Comparison of ENCODE assay signal across 12 cellular contexts in the genomic region with DNA sequence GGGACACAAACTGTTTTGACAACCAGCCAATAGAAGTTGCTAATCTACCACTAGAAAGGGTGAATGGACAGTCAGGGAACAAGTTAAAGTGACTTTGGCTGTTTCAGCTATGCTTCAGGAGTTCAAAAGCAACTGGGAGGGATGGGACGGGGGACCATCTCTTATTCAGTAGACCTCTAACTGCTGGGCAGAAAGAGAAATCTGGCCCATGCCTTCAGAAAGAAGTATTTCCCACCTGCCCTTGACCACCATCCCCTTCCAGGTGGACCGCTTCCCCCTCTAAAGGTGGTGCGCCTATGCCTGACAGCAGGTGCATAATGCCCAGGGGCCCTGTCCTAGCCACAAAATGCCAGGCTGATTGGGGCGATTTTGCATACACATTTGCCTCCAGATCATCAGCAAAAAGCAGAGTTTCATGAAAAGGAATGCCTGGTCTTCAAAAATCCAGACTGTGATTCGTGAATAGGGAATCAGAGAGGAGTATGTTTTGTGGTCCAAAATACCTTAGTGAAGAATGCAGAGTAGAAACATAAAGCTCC. TPM values are rescaled to one million over a fixed set of nuclear protein-coding genes. Genes with fewer than 3 reads are reported as not detected.
A peak's percentile ranks its signal among the peaks of the same experiment; 100 is the strongest.
DNase-seq lines count a peak whose midpoint lies in the region; ATAC-seq and TF ChIP-seq lines count a peak whose summit lies in the region.
"Had no signal": no experiment of that assay in that cellular context is flagged by ENCODE, and none has a peak within 500 bp of the region (broad histone marks: within the 10 kb centered on the region; RNA-seq: fewer than 3 reads in every experiment).

No MANE protein-coding gene starts in this region.

- no peaks in the 10 kb centered on the region for H3K9me3 Mint-ChIP-seq in endodermal cell

- no peak overlapping the region for H3K9ac ChIP-seq in endodermal cell (ENCODE audit: extremely low read depth, low read length, poor library complexity, severe bottlenecking)

- H3K27me3 Mint-ChIP-seq in endodermal cell (ENCODE audit: insufficient read depth), result peaks cover 1% of the 10 kb centered on the region

- H3K79me2 ChIP-seq in DOHH2 (ENCODE audit: control insufficient read depth, low read length), result peaks cover 100% of the 10 kb centered on the region
- H3K79me2 ChIP-seq in OCI-LY7 (ENCODE audit: insufficient read depth, low read depth, low read length), result peaks cover 97% of the 10 kb centered on the region

- H3K36me3 ChIP-seq in DOHH2 (ENCODE audit: control insufficient read depth, low read length) (peaks cover 92% of the 10 kb centered on the region), OCI-LY7 (ENCODE audit: insufficient read depth, low read length) (peaks cover 79% of the 10 kb centered on the region), endodermal cell (ENCODE audit: control insufficient read depth, insufficient read depth, low read length) (peaks cover 47% of the 10 kb centered on the region), sigmoid colon (peaks cover 0 to 16% (median 3%) of the 10 kb centered on the region in 4 donors)
- H3K36me3 ChIP-seq: right lobe of liver had no signal

- peaks cover 22% of the 10 kb centered on the region for H4K20me1 ChIP-seq in DOHH2 (ENCODE audit: control insufficient read depth, insufficient read depth, low read depth, low read length)
- H4K20me1 ChIP-seq in OCI-LY7 (ENCODE audit: insufficient read depth, low read length), result peaks cover 28% of the 10 kb centered on the region

- H3K36me3 Mint-ChIP-seq in endodermal cell (ENCODE audit: low read depth), result peaks cover 44% of the 10 kb centered on the region

- CTCF ChIA-PET in OCI-LY7 (lab: Charles Lee; ENCODE audit: unreplicated experiment), result interaction anchor here (0.6 kb wide), 2 partner anchors 22 to 46 kb away, joined by 3 read pairs; no protein-coding TSS in a partner anchor

- no peaks in the 10 kb centered on the region for H3K9me3 ChIP-seq in DOHH2 (ENCODE audit: control insufficient read depth, insufficient read depth, low read length)
- H3K9me3 ChIP-seq in OCI-LY7 (ENCODE audit: low read length), result no peaks in the 10 kb centered on the region
- H3K9me3 ChIP-seq in endodermal cell (ENCODE audit: control insufficient read depth, low read length), result no peaks in the 10 kb centered on the region
- H3K9me3 ChIP-seq in sigmoid colon, result no peaks in the 10 kb centered on the region
- H3K9me3 ChIP-seq: right lobe of liver, SJCRH30 had no signal

- H3K9me2 ChIP-seq in DOHH2 (replicated peaks; ENCODE audit: control insufficient read depth, low read length) (no peaks in the 10 kb centered on the region), OCI-LY7 (ENCODE audit: insufficient read depth, low read length) (no peaks in the 10 kb centered on the region)

- H3K27ac Mint-ChIP-seq in endodermal cell, result no peak overlapping the region

- H3K4me3 Mint-ChIP-seq in endodermal cell, result no peak overlapping the region

- 94 to 100% methylated on average over 3 to 5 of the region's 5 CpGs for WGBS in endodermal cell (ENCODE audit: insufficient coverage in 1 of 2, insufficient read length in 1 of 2), 2 experiments
- 64 to 88% methylated on average over 5 of the region's 5 CpGs for WGBS in sigmoid colon, 2 donors

- TF ChIP-seq POLR2A in sigmoid colon (IDR thresholded peaks at IDR 0.05), result no peak

- POLR2A ChIA-PET in OCI-LY7 (lab: Charles Lee), result interaction anchor here (0.6 to 1.2 kb wide), 9 partner anchors 24 to 92 kb away, joined by 3 read pairs; no protein-coding TSS in a partner anchor

- H3K4me3 ChIP-seq in DOHH2 (ENCODE audit: low read length) (peak overlapping the region; percentile 96), OCI-LY7 (ENCODE audit: low read depth, low read length, poor library complexity, severe bottlenecking) (peak overlapping the region; percentile 83), endodermal cell (ENCODE audit: low read length) (peak overlapping the region; percentile 30), sigmoid colon (peak overlapping the region; percentile 12 to 94 (median 86))
- H3K4me3 ChIP-seq: right lobe of liver, SJCRH30 had no signal

- H3K4me2 ChIP-seq in DOHH2 (ENCODE audit: low read length), result peak overlapping the region; percentile 94
- peak overlapping the region; percentile 85 for H3K4me2 ChIP-seq in OCI-LY7 (ENCODE audit: low read length)

- intact Hi-C loops in OCI-LY7 (cut with micrococcal nuclease; ENCODE audit: unreplicated experiment), result loop anchor here (1.0 to 10.0 kb wide), 2 partner anchors 22 to 201 kb away; no protein-coding TSS in a partner anchor
- intact Hi-C loops in sigmoid colon (cut with DNase I), result no loop called here

- H3F3A ChIP-seq in DOHH2 (ENCODE audit: control insufficient read depth, insufficient read depth), result peaks cover 10% of the 10 kb centered on the region; the same call in 1 of the 2 replicates

- peaks cover 77% of the 10 kb centered on the region for H3K4me1 ChIP-seq in DOHH2 (ENCODE audit: control insufficient read depth, low read length)
- H3K4me1 ChIP-seq in OCI-LY7 (ENCODE audit: insufficient read depth, low read length, poor library complexity, severe bottlenecking), result peaks cover 80% of the 10 kb centered on the region
- H3K4me1 ChIP-seq in endodermal cell (ENCODE audit: control insufficient read depth, insufficient read depth, low read length), result peaks cover 16% of the 10 kb centered on the region
- peaks cover 0 to 80% (median 68%) of the 10 kb centered on the region in 4 donors for H3K4me1 ChIP-seq in sigmoid colon

- peak overlapping the region; percentile 96 for H3K27ac ChIP-seq in DOHH2 (ENCODE audit: low read depth, low read length)
- peak overlapping the region; percentile 83 for H3K27ac ChIP-seq in OCI-LY7 (ENCODE audit: low read depth, low read length, poor library complexity, severe bottlenecking)
- H3K27ac ChIP-seq in endodermal cell (ENCODE audit: low read depth, low read length), result no peak overlapping the region
- H3K27ac ChIP-seq in sigmoid colon, result peak overlapping the region; percentile 90 to 97 (median 94)
- H3K27ac ChIP-seq: right lobe of liver, SJCRH30 had no signal

- DNase-seq in OCI-LY7 (ENCODE audit: low spot score), result no peak
- DNase-seq in endodermal cell, result no peak
- DNase-seq in sigmoid colon, result no peak
- no peak for DNase-seq in AG20443 (ENCODE audit: low spot score)
- DNase-seq in kidney tubule cell (ENCODE audit: low spot score), result no peak
- DNase-seq in NCI-H1436 (lab: John Stamatoyannopoulos, UW), result no peak
- DNase-seq: NCI-H2081; right lobe of liver; stimulated activated CD8-positive, alpha-beta memory T cell treated with anti-CD3 and anti-CD28 coated beads, Interleukin-4, amount 100 ng/mL, for 48 hours had no signal

- BruUV-seq in OCI-LY7 (replicated peaks; lab: Mats Ljungman, UMichigan), result no TSS peak

- H2AFZ ChIP-seq in OCI-LY7 (ENCODE audit: low read length), result no peak overlapping the region

- TF ChIP-seq CTCF in DOHH2 (IDR thresholded peaks at IDR 0.05; ENCODE audit: low read depth, low read length, poor library complexity, severe bottlenecking), result no peak
- no peak for TF ChIP-seq CTCF in OCI-LY7 (conservative IDR thresholded peaks at IDR 0.05; ENCODE audit: low read length)
- TF ChIP-seq CTCF in endodermal cell (conservative IDR thresholded peaks at IDR 0.05), result no peak
- no peak for TF ChIP-seq CTCF in sigmoid colon (IDR thresholded peaks at IDR 0.05)

- ATAC-seq in GM21737 (IDR thresholded peaks at IDR 0.05; ENCODE audit: unreplicated experiment), result no peak
- ATAC-seq: right lobe of liver had no signal

- H3K27me3 ChIP-seq in DOHH2 (ENCODE audit: control insufficient read depth, low read length) (no peaks in the 10 kb centered on the region), endodermal cell (ENCODE audit: control insufficient read depth, insufficient read depth, low read length, poor library complexity, severe bottlenecking) (no peaks in the 10 kb centered on the region), sigmoid colon (no peaks in the 10 kb centered on the region)
- H3K27me3 ChIP-seq: right lobe of liver, SJCRH30 had no signal

- no peak for TF ChIP-seq EP300 in sigmoid colon (IDR thresholded peaks at IDR 0.05)

- H3K4me1 Mint-ChIP-seq in endodermal cell, result peaks cover 38% of the 10 kb centered on the region

RNA-seq across cellular contexts. Expression of a gene that starts 5.1 kb away (rescaled TPM):
- 17.8 and 20.5 TPM in 2 replicates for total RNA-seq in OCI-LY7 (2014; rRNA removed; shearing (Covaris generic))
- total RNA-seq in OCI-LY7 (2022) (33.3 and 33.4 TPM in 2 replicates), endodermal cell (10 to 100 TPM; 22.4 to 28.3 TPM), sigmoid colon (10 to 100 TPM; 52.4 to 80.9 (median 61.7) TPM)
- 12.3 TPM for polyA plus RNA-seq in endodermal cell (2013, experiment 1 of 2)
- 12.3 TPM for polyA plus RNA-seq in endodermal cell (2013, experiment 2 of 2)
- 10 to 100 TPM in 1 of 3 donors, 1 to 10 TPM in 2; 1.4 to 20.4 (median 4.2) TPM for polyA plus RNA-seq in sigmoid colon

Comparison
In these comparisons a context has a peak if more than half of its experiments do, and no peak if none do; other contexts are left out.
1. H3K4me3 ChIP-seq: peak in every context shown above with its lines; median percentile 96 in DOHH2; 86 in sigmoid colon; 83 in OCI-LY7; 30 in endodermal cell.